In genomic region chr17:19646788-19647696, GRCh38 we compare ENCODE assay signal across 8 cellular contexts. TPM values are rescaled to one million over a fixed set of nuclear protein-coding genes. Genes with fewer than 3 reads are reported as not detected.
A peak's percentile ranks its signal among the peaks of the same experiment; 100 is the strongest.
DNase-seq lines count a peak whose midpoint lies in the region; ATAC-seq and TF ChIP-seq lines count a peak whose summit lies in the region.

No MANE protein-coding gene starts in this region.

- H3K27ac Mint-ChIP-seq in endodermal cell = peak overlapping the region; percentile 91
- peak overlapping the region; percentile 98 for H3K27ac Mint-ChIP-seq in neural crest cell (ENCODE audit: unreplicated experiment)

- H3K27me3 ChIP-seq in endodermal cell (ENCODE audit: control insufficient read depth, insufficient read depth, low read length, poor library complexity, severe bottlenecking) = no peaks in the 10 kb centered on the region

- H3K4me1 Mint-ChIP-seq in endodermal cell (peaks cover 47% of the 10 kb centered on the region), neural crest cell (peaks cover 29% of the 10 kb centered on the region)

- peaks cover 4% of the 10 kb centered on the region for H3K9me3 Mint-ChIP-seq in endodermal cell
- no peaks in the 10 kb centered on the region for H3K9me3 Mint-ChIP-seq in neural crest cell

- H3K36me3 Mint-ChIP-seq in endodermal cell (ENCODE audit: low read depth) (peaks cover 6% of the 10 kb centered on the region), neural crest cell (ENCODE audit: low read depth) (no peaks in the 10 kb centered on the region)

- H3K36me3 ChIP-seq in endodermal cell (ENCODE audit: control insufficient read depth, insufficient read depth, low read length) = peaks cover 4% of the 10 kb centered on the region

- WGBS in endodermal cell (ENCODE audit: insufficient coverage in 1 of 2, insufficient read length in 1 of 2), 2 experiments = 2 to 10% methylated on average over 2 to 4 of the region's 4 CpGs

- H3K4me3 Mint-ChIP-seq in endodermal cell (peak overlapping the region; percentile 71), neural crest cell (peak overlapping the region; percentile 91)

- TF ChIP-seq CTCF in endodermal cell (conservative IDR thresholded peaks at IDR 0.05) (no peak), neural crest cell (conservative IDR thresholded peaks at IDR 0.05) (no peak)

- ATAC-seq in GM19452 (IDR thresholded peaks at IDR 0.05; ENCODE audit: unreplicated experiment) (no peak), HG03439 (IDR thresholded peaks at IDR 0.05; ENCODE audit: unreplicated experiment) (no peak), GM21576 (IDR thresholded peaks at IDR 0.05; ENCODE audit: unreplicated experiment) (no peak)

- peak overlapping the region; percentile 6 for H3K27ac ChIP-seq in endodermal cell (ENCODE audit: low read depth, low read length)

- peaks cover 4% of the 10 kb centered on the region for H3K4me1 ChIP-seq in endodermal cell (ENCODE audit: control insufficient read depth, insufficient read depth, low read length)

- peak; percentile 29 for DNase-seq in NCI-H1105 treated with DMSO at 0.1 percent for 48 hours (lab: John Stamatoyannopoulos, UW)
- no peak for DNase-seq in NCI-H1105 (lab: John Stamatoyannopoulos, UW)
- peak; percentile 62 for DNase-seq in RKO (ENCODE audit: low spot score)
- peak; percentile 88 for DNase-seq in endodermal cell
- no peak for DNase-seq in neural crest cell (ENCODE audit: low read depth, low spot score)

- H3K4me3 ChIP-seq in endodermal cell (ENCODE audit: low read length) = peak overlapping the region; percentile 99

- no peaks in the 10 kb centered on the region for H3K9me3 ChIP-seq in endodermal cell (ENCODE audit: control insufficient read depth, low read length)

- H3K27me3 Mint-ChIP-seq in endodermal cell (ENCODE audit: insufficient read depth) (peaks cover 27% of the 10 kb centered on the region), neural crest cell (ENCODE audit: low read depth) (peaks cover 7% of the 10 kb centered on the region)

- peak overlapping the region; percentile 66 for H3K9ac ChIP-seq in endodermal cell (ENCODE audit: extremely low read depth, low read length, poor library complexity, severe bottlenecking)

RNA-seq across cellular contexts. Expression of gene ALDH3A2, which starts 1.5 kb away (rescaled TPM):
- total RNA-seq in endodermal cell = 10 to 100 TPM; 26.9 to 60.1 TPM
- 51.0 TPM for polyA plus RNA-seq in endodermal cell (2013, experiment 1 of 2)
- 44.7 TPM for polyA plus RNA-seq in endodermal cell (2013, experiment 2 of 2)
- 53.4 and 54.4 TPM in 2 replicates for total RNA-seq in neural crest cell

Comparison
In these comparisons a context has a peak if more than half of its experiments do, and no peak if none do; other contexts are left out.
1. DNase-seq: peak in NCI-H1105 treated with DMSO at 0.1 percent for 48 hours (single experiment), RKO (single experiment) and endodermal cell (single experiment); none in NCI-H1105 (single experiment) and neural crest cell (single experiment).